ENCODE assay signal across 1 cellular context in the genomic region with DNA sequence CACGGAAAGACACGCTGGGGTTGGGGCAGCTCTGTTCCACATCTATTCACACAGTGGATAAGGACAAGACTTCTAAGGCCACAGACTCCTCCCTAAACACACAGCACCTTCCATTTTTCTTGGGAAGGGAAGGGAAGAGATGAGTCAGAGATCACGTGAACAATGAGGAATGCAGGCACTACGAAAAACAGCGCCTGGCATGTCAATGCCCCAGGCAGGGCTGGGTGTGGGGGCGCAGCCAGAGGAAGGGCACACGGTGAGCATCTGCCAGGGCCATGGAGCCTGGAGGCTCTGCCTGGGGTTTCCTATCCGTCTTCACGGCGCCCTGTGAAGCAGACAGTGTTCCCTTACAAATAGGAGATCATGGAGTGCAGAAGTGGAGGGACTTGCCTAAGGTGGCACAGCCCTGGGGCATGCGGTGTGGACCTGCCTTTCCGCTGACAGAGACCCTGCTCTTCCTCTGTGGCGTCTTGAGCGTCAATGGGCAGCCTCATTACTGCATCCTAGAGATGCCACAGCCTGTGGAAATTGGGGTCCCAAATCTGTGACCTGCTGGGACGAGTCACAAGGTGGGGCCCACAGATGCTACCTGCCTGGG.
TF ChIP-seq lines count a peak whose summit lies in the region.

No MANE protein-coding gene starts in this region.

TF ChIP-seq in HepG2, 621 proteins besides CTCF, POLR2A, EP300 and RAD21:
- TF ChIP-seq CREB1 (IDR thresholded peaks at IDR 0.05) (no peak), CREB1 (CRISPR knock-in tag; IDR thresholded peaks at IDR 0.05) (no peak), CHCHD3 (CRISPR knock-in tag; IDR thresholded peaks at IDR 0.05) (0 out of 2 replicates have a peak, but pooled peaks have one; percentile 29), RARA (CRISPR knock-in tag; IDR thresholded peaks at IDR 0.05) (peak; percentile 37; the same call in 1 of the 2 replicates), ZNF652 (CRISPR knock-in tag; IDR thresholded peaks at IDR 0.05; ENCODE audit: borderline replicate concordance, low read depth) (no peak), FOSL2 (CRISPR knock-in tag; IDR thresholded peaks at IDR 0.05) (peak; percentile 63), HNRNPL (IDR thresholded peaks at IDR 0.05; ENCODE audit: low read depth, low read length) (peak; percentile 67; the same call in 1 of the 2 replicates), NFIB (CRISPR knock-in tag; IDR thresholded peaks at IDR 0.05; ENCODE audit: borderline replicate concordance) (no peak)
- TF ChIP-seq, protein P1, sequence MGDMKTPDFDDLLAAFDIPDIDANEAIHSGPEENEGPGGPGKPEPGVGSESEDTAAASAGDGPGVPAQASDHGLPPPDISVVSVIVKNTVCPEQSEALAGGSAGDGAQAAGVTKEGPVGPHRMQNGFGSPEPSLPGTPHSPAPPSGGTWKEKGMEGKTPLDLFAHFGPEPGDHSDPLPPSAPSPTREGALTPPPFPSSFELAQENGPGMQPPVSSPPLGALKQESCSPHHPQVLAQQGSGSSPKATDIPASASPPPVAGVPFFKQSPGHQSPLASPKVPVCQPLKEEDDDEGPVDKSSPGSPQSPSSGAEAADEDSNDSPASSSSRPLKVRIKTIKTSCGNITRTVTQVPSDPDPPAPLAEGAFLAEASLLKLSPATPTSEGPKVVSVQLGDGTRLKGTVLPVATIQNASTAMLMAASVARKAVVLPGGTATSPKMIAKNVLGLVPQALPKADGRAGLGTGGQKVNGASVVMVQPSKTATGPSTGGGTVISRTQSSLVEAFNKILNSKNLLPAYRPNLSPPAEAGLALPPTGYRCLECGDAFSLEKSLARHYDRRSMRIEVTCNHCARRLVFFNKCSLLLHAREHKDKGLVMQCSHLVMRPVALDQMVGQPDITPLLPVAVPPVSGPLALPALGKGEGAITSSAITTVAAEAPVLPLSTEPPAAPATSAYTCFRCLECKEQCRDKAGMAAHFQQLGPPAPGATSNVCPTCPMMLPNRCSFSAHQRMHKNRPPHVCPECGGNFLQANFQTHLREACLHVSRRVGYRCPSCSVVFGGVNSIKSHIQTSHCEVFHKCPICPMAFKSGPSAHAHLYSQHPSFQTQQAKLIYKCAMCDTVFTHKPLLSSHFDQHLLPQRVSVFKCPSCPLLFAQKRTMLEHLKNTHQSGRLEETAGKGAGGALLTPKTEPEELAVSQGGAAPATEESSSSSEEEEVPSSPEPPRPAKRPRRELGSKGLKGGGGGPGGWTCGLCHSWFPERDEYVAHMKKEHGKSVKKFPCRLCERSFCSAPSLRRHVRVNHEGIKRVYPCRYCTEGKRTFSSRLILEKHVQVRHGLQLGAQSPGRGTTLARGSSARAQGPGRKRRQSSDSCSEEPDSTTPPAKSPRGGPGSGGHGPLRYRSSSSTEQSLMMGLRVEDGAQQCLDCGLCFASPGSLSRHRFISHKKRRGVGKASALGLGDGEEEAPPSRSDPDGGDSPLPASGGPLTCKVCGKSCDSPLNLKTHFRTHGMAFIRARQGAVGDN (CRISPR knock-in tag; IDR thresholded peaks at IDR 0.05) = peak; percentile 60
- TF ChIP-seq, protein P2, sequence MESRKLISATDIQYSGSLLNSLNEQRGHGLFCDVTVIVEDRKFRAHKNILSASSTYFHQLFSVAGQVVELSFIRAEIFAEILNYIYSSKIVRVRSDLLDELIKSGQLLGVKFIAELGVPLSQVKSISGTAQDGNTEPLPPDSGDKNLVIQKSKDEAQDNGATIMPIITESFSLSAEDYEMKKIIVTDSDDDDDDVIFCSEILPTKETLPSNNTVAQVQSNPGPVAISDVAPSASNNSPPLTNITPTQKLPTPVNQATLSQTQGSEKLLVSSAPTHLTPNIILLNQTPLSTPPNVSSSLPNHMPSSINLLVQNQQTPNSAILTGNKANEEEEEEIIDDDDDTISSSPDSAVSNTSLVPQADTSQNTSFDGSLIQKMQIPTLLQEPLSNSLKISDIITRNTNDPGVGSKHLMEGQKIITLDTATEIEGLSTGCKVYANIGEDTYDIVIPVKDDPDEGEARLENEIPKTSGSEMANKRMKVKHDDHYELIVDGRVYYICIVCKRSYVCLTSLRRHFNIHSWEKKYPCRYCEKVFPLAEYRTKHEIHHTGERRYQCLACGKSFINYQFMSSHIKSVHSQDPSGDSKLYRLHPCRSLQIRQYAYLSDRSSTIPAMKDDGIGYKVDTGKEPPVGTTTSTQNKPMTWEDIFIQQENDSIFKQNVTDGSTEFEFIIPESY (CRISPR knock-in tag; IDR thresholded peaks at IDR 0.05) = peak; percentile 96
- TF ChIP-seq, protein P3, sequence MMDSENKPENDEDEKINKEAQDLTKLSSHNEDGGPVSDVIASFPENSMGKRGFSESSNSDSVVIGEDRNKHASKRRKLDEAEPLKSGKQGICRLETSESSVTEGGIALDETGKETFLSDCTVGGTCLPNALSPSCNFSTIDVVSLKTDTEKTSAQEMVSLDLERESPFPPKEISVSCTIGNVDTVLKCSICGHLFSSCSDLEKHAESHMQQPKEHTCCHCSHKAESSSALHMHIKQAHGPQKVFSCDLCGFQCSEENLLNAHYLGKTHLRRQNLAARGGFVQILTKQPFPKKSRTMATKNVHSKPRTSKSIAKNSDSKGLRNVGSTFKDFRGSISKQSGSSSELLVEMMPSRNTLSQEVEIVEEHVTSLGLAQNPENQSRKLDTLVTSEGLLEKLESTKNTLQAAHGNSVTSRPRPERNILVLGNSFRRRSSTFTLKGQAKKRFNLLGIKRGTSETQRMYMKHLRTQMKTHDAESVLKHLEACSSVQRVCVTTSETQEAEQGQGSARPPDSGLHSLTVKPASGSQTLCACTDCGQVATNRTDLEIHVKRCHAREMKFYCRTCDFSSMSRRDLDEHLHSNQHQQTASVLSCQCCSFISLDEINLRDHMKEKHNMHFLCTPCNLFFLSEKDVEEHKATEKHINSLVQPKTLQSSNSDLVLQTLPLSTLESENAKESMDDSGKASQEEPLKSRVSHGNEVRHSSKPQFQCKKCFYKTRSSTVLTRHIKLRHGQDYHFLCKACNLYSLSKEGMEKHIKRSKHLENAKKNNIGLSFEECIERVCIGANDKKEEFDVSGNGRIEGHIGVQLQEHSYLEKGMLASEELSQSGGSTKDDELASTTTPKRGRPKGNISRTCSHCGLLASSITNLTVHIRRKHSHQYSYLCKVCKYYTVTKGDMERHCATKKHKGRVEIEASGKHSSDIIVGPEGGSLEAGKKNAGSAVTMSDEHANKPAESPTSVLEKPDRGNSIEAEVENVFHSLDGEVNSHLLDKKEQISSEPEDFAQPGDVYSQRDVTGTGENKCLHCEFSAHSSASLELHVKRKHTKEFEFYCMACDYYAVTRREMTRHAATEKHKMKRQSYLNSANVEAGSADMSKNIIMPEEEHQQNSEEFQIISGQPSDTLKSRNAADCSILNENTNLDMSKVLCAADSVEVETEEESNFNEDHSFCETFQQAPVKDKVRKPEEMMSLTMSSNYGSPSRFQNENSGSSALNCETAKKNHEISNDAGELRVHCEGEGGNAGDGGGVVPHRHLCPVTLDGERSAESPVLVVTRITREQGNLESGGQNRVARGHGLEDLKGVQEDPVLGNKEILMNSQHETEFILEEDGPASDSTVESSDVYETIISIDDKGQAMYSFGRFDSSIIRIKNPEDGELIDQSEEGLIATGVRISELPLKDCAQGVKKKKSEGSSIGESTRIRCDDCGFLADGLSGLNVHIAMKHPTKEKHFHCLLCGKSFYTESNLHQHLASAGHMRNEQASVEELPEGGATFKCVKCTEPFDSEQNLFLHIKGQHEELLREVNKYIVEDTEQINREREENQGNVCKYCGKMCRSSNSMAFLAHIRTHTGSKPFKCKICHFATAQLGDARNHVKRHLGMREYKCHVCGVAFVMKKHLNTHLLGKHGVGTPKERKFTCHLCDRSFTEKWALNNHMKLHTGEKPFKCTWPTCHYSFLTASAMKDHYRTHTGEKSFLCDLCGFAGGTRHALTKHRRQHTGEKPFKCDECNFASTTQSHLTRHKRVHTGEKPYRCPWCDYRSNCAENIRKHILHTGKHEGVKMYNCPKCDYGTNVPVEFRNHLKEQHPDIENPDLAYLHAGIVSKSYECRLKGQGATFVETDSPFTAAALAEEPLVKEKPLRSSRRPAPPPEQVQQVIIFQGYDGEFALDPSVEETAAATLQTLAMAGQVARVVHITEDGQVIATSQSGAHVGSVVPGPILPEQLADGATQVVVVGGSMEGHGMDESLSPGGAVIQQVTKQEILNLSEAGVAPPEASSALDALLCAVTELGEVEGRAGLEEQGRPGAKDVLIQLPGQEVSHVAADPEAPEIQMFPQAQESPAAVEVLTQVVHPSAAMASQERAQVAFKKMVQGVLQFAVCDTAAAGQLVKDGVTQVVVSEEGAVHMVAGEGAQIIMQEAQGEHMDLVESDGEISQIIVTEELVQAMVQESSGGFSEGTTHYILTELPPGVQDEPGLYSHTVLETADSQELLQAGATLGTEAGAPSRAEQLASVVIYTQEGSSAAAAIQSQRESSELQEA (CRISPR knock-in tag; IDR thresholded peaks at IDR 0.05; ENCODE audit: not compliant biosample characterization) = no peak
